In genomic region chrX:41333744-41333993, GRCh38 we compare ENCODE assay signal across 8 cellular contexts. TPM values are rescaled to one million over a fixed set of nuclear protein-coding genes. Genes with fewer than 3 reads are reported as not detected.
DNase-seq lines count a peak whose midpoint lies in the region; ATAC-seq, FAIRE-seq and TF ChIP-seq lines count a peak whose summit lies in the region.

No MANE protein-coding gene starts in this region.

- no peak for FAIRE-seq in D721Med (lab: Jason Lieb, UNC)

- whole genome bisulfite sequencing in ovary, 3 donors: 0 to 3% (median 1%) methylated on average over 17 of the region's 17 CpGs

- H3K4me1 ChIP-seq in ovary (ENCODE audit: insufficient read depth): no peaks in the 10 kb centered on the region

- peaks cover 12% of the 10 kb centered on the region for H3K36me3 Mint-ChIP-seq in activated naive CD4-positive, alpha-beta T cell treated with anti-CD3 and anti-CD28 coated beads, Interleukin-2, amount 50 U/mL, for 24 hours

- peaks cover 26% of the 10 kb centered on the region for H3K4me1 Mint-ChIP-seq in activated naive CD4-positive, alpha-beta T cell treated with anti-CD3 and anti-CD28 coated beads, Interleukin-2, amount 50 U/mL, for 24 hours

- TF ChIP-seq POLR2A in ovary (IDR thresholded peaks at IDR 0.05): no peak

- TF ChIP-seq CTCF in ovary (IDR thresholded peaks at IDR 0.05) (no peak), D721Med (IDR thresholded peaks at IDR 0.05; ENCODE audit: insufficient read depth, missing control alignments) (no peak)

- no peaks in the 10 kb centered on the region for H3K27me3 ChIP-seq in ovary

- peak overlapping the region; percentile 100 for H3K27ac Mint-ChIP-seq in activated naive CD4-positive, alpha-beta T cell treated with anti-CD3 and anti-CD28 coated beads, Interleukin-2, amount 50 U/mL, for 24 hours

- peak; percentile 76 for DNase-seq in COR-L47 (lab: John Stamatoyannopoulos, UW)
- DNase-seq in NCI-H526 (lab: John Stamatoyannopoulos, UW): peak; percentile 92 to 94
- peak; percentile 60 for DNase-seq in germinal center (ENCODE audit: low spot score)
- peak in 3 of 5 donors; percentile 86 to 91 (median 89) for DNase-seq in ovary
- DNase-seq in D721Med (ENCODE audit: insufficient read length, low spot score): no peak

- no peaks in the 10 kb centered on the region for H3K9me3 ChIP-seq in ovary

- H3K4me3 Mint-ChIP-seq in activated naive CD4-positive, alpha-beta T cell treated with anti-CD3 and anti-CD28 coated beads, Interleukin-2, amount 50 U/mL, for 24 hours: peak overlapping the region; percentile 99

- peak overlapping the region; percentile 84 for H3K4me3 ChIP-seq in ovary

- intact Hi-C loops in ovary (cut with DNase I): loop anchor here in 1 of 4 donors (10.0 kb wide), 1 partner anchor 249 kb away; the partner anchor contains the start of gene USP9X

- H3K36me3 ChIP-seq in ovary: no peaks in the 10 kb centered on the region

- peak overlapping the region; percentile 98 to 100 for H3K27ac ChIP-seq in ovary

- TF ChIP-seq EP300 in ovary (IDR thresholded peaks at IDR 0.05): no peak

- H3K27me3 Mint-ChIP-seq in activated naive CD4-positive, alpha-beta T cell treated with anti-CD3 and anti-CD28 coated beads, Interleukin-2, amount 50 U/mL, for 24 hours: no peaks in the 10 kb centered on the region

- ATAC-seq in GM19372 (IDR thresholded peaks at IDR 0.05; ENCODE audit: low read depth, unreplicated experiment) (peak; percentile 14), HG03439 (IDR thresholded peaks at IDR 0.05; ENCODE audit: unreplicated experiment) (peak; percentile 38)

- H3K9me3 Mint-ChIP-seq in activated naive CD4-positive, alpha-beta T cell treated with anti-CD3 and anti-CD28 coated beads, Interleukin-2, amount 50 U/mL, for 24 hours: no peaks in the 10 kb centered on the region

RNA-seq across cellular contexts. Expression of gene DDX3X, which starts 0.3 kb away (rescaled TPM):
- total RNA-seq in ovary: 100 to 1,000 TPM; 178 to 329 (median 275) TPM
- polyA plus RNA-seq in ovary: 100 to 1,000 TPM; 106 to 164 TPM
